8 cellular contexts compared by ENCODE assay signal in genomic region chr10:70815504-70816219, GRCh38. TPM values are rescaled to one million over a fixed set of nuclear protein-coding genes. Genes with fewer than 3 reads are reported as not detected.
A peak's percentile ranks its signal among the peaks of the same experiment; 100 is the strongest.
DNase-seq lines count a peak whose midpoint lies in the region; ATAC-seq and TF ChIP-seq lines count a peak whose summit lies in the region.

SGPL1 (plus strand) TSS chr10:70815948; CDS start chr10:70816854, 906 bp downstream.

- H3K4me3 ChIP-seq in epithelial cell of proximal tubule (ENCODE audit: low read depth, low read length) (peak within 1 kb of the TSS; percentile 76), mucosa of rectum (ENCODE audit: low read length in 2 of 2) (peak within 1 kb of the TSS; percentile 84 to 87)

- H3K9me3 ChIP-seq in mucosa of rectum (ENCODE audit: control insufficient read depth in 2 of 2, low read length in 2 of 2), result no peaks in the 10 kb centered on the region

- peak; percentile 80 for TF ChIP-seq CTCF in epithelial cell of proximal tubule (conservative IDR thresholded peaks at IDR 0.05; ENCODE audit: low read depth, low read length)

- ATAC-seq in GM19395 (IDR thresholded peaks at IDR 0.05; ENCODE audit: unreplicated experiment) (peak; percentile 81), HG03565 (IDR thresholded peaks at IDR 0.05; ENCODE audit: unreplicated experiment) (peak; percentile 87)

- peak within 1 kb of the TSS; percentile 89 to 91 for H3K27ac ChIP-seq in mucosa of rectum (ENCODE audit: low read depth in 2 of 2, low read length in 2 of 2)

- peak within 1 kb of the TSS; percentile 73 to 79 for H3K9ac ChIP-seq in mucosa of rectum (ENCODE audit: low read depth in 1 of 2, low read length in 2 of 2)

- peaks cover 8 to 15% of the 10 kb centered on the region in 2 donors for H3K36me3 ChIP-seq in mucosa of rectum (ENCODE audit: control insufficient read depth in 2 of 2, insufficient read depth in 2 of 2, low read length in 2 of 2)

- DNase-seq in CMK (ENCODE audit: low read depth) (peak; percentile 45), OCI-M1 (lab: John Stamatoyannopoulos, UW) (peak; percentile 94), epithelial cell of proximal tubule (ENCODE audit: low read depth) (no peak)
- peak; percentile 89 for DNase-seq in activated T-cell treated with anti-CD3 and anti-CD28 coated beads, Interleukin-2, amount 50 U/mL, for 1 hour
- DNase-seq in stimulated activated CD8-positive, alpha-beta memory T cell treated with anti-CD3 and anti-CD28 coated beads, Interleukin-4, amount 100 ng/mL, for 4 hours (ENCODE audit: low read depth in 2 of 2, low spot score in 1 of 2), result peak; percentile 66 to 75

- no peaks in the 10 kb centered on the region for H3K27me3 ChIP-seq in mucosa of rectum (ENCODE audit: control insufficient read depth in 2 of 2, insufficient read depth in 2 of 2, low read length in 2 of 2)

- H3K4me1 ChIP-seq in mucosa of rectum (ENCODE audit: control insufficient read depth in 2 of 2, insufficient read depth in 2 of 2, low read length in 2 of 2), result peaks cover 0 to 4% of the 10 kb centered on the region in 2 donors

RNA-seq across cellular contexts. Expression of gene SGPL1, which starts in this region (rescaled TPM):
- 32.8 and 35.7 TPM in 2 replicates for total RNA-seq in epithelial cell of proximal tubule
